In the genomic region with DNA sequence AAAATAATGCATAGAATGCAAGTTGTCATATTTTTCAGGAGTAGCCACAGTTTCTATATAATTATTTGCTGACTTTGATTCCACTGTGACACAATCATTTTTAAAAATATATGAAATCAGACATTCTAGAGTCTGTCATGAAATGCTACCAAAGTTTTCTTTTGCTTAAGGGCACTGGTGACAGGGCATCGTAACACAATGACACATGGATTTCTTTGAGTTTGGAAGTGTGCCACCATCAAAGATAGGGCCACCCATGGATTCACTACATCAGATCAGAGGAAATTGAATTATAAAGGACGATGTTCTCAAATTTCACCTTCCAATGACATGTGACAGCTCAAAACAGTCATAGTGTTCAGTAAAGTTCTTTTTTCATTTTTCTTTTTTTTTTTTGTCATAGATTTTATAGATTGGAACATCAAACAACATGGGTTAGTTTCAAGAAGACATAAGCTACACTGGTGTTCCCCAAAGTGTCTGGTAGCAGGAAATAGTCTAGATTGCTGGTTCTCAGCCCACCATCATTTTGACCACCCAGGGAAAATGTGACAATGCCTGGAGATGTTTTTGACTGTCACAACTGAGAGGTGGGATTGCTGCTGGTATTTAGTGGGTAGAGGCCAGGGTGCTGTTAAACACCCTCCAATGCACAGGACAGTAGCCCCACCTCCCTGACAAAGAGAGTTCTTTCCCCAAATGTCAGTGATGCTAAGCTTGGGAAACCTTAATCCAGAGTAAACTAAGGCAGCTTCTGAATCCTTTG, we compare ENCODE assay signal across 21 cellular contexts.
"Had no signal": no experiment of that assay in that cellular context is flagged by ENCODE, and none has a peak within 500 bp of the region (broad histone marks: within the 10 kb centered on the region; RNA-seq: fewer than 3 reads in every experiment).

No MANE protein-coding gene starts in this region.

- H3K4me3 ChIP-seq: body of pancreas, cardiac muscle cell, heart left ventricle, sigmoid colon, smooth muscle cell, upper lobe of left lung had no signal

- H3K9ac ChIP-seq: SK-N-SH had no signal

- H3K27ac ChIP-seq: body of pancreas, cardiac muscle cell, heart left ventricle, sigmoid colon, upper lobe of left lung had no signal

- H3K27ac Mint-ChIP-seq: activated T-helper 17 cell treated with anti-CD3 and anti-CD28 coated beads, Interleukin-2, amount 50 U/mL, for 72 hours; endodermal cell; natural killer cell; stimulated activated memory B cell treated with anti-CD40 and anti-IgM and Interleukin-4, amounts not matched to agents 10 μg/mL and 1 μg/mL and 100 μg/mL, for 72 hours; T-cell; WTC11 had no signal

- H3K9me3 ChIP-seq: body of pancreas, heart left ventricle, sigmoid colon, SK-N-SH, upper lobe of left lung had no signal

- H3K27me3 ChIP-seq: body of pancreas, cardiac muscle cell, heart left ventricle, sigmoid colon, upper lobe of left lung had no signal

- H3K36me3 ChIP-seq: cardiac muscle cell, heart left ventricle, sigmoid colon, upper lobe of left lung had no signal

- H3K4me3 Mint-ChIP-seq: activated T-helper 17 cell treated with anti-CD3 and anti-CD28 coated beads, Interleukin-2, amount 50 U/mL, for 72 hours; endodermal cell; natural killer cell; stimulated activated memory B cell treated with anti-CD40 and anti-IgM and Interleukin-4, amounts not matched to agents 10 μg/mL and 1 μg/mL and 100 μg/mL, for 72 hours; T-cell; WTC11 had no signal

- H3K4me1 Mint-ChIP-seq: activated T-helper 17 cell treated with anti-CD3 and anti-CD28 coated beads, Interleukin-2, amount 50 U/mL, for 72 hours; natural killer cell; stimulated activated memory B cell treated with anti-CD40 and anti-IgM and Interleukin-4, amounts not matched to agents 10 μg/mL and 1 μg/mL and 100 μg/mL, for 72 hours; T-cell had no signal

- H3K4me1 ChIP-seq: body of pancreas, heart left ventricle, upper lobe of left lung had no signal

- DNase-seq: activated CD4-positive, alpha-beta T cell treated with anti-CD3 and anti-CD28 coated beads for 4 hours; activated naive CD4-positive, alpha-beta T cell treated with Interleukin-2 at 50 U/mL for 16 hours; body of pancreas; cortex of kidney; endodermal cell; heart left ventricle; islet precursor cell; left cardiac atrium; midbrain; natural killer cell; sigmoid colon; SK-N-SH; stimulated activated CD4-positive, alpha-beta T cell treated with anti-CD3 and anti-CD28 coated beads, Interleukin-15, amount 100 ng/mL, for 24 hours; T-cell; T1000; upper lobe of left lung had no signal

- H3K9me3 Mint-ChIP-seq: endodermal cell; stimulated activated memory B cell treated with anti-CD40 and anti-IgM and Interleukin-4, amounts not matched to agents 10 μg/mL and 1 μg/mL and 100 μg/mL, for 72 hours had no signal

- H3K36me3 Mint-ChIP-seq: natural killer cell; stimulated activated memory B cell treated with anti-CD40 and anti-IgM and Interleukin-4, amounts not matched to agents 10 μg/mL and 1 μg/mL and 100 μg/mL, for 72 hours; WTC11 had no signal

- H3K4me2 ChIP-seq: SK-N-SH, smooth muscle cell had no signal

- ATAC-seq: activated T-helper 17 cell treated with anti-CD3 and anti-CD28 coated beads, Interleukin-2, amount 50 U/mL, for 72 hours; body of pancreas; heart left ventricle; left cardiac atrium; natural killer cell; stimulated activated memory B cell treated with anti-CD40 and anti-IgM and Interleukin-4, amounts not matched to agents 10 μg/mL and 1 μg/mL and 100 μg/mL, for 72 hours; T-cell; WTC11 had no signal
